ENCODE assay signal across 13 cellular contexts in genomic region chr20:62374431-62375152, GRCh38. TPM values are rescaled to one million over a fixed set of nuclear protein-coding genes. Genes with fewer than 3 reads are reported as not detected.
A peak's percentile ranks its signal among the peaks of the same experiment; 100 is the strongest.
DNase-seq lines count a peak whose midpoint lies in the region; ATAC-seq and TF ChIP-seq lines count a peak whose summit lies in the region.
"Had no signal": no experiment of that assay in that cellular context is flagged by ENCODE, and none has a peak within 500 bp of the region (broad histone marks: within the 10 kb centered on the region; RNA-seq: fewer than 3 reads in every experiment).

No MANE protein-coding gene starts in this region.

- H3K27ac ChIP-seq in fibroblast of lung (ENCODE audit: insufficient read depth, low read length): peak overlapping the region; percentile 43
- H3K27ac ChIP-seq in sigmoid colon: peak overlapping the region; percentile 81 to 99 (median 86)
- H3K27ac ChIP-seq: KMS-11 had no signal

- H3K9me3 ChIP-seq in fibroblast of lung (ENCODE audit: control insufficient read depth, insufficient read depth, low read depth, low read length): no peaks in the 10 kb centered on the region
- no peaks in the 10 kb centered on the region for H3K9me3 ChIP-seq in sigmoid colon

- H3K79me2 ChIP-seq in fibroblast of lung (ENCODE audit: control insufficient read depth, insufficient read depth, low read length): no peaks in the 10 kb centered on the region

- H3K9ac ChIP-seq in fibroblast of lung (ENCODE audit: insufficient read depth, low read length): no peak overlapping the region
- H3K9ac ChIP-seq: KMS-11 had no signal

- H2AFZ ChIP-seq in fibroblast of lung (ENCODE audit: low read length): no peak overlapping the region

- TF ChIP-seq POLR2A in sigmoid colon (IDR thresholded peaks at IDR 0.05): no peak

- H3K27me3 ChIP-seq in fibroblast of lung (ENCODE audit: control insufficient read depth, insufficient read depth, low read length) (no peaks in the 10 kb centered on the region), sigmoid colon (no peaks in the 10 kb centered on the region)

- peaks cover 38% of the 10 kb centered on the region for H3K4me1 ChIP-seq in fibroblast of lung (ENCODE audit: control insufficient read depth, extremely low read depth, insufficient read depth, low read length)
- H3K4me1 ChIP-seq in sigmoid colon: peaks cover 0 to 84% (median 84%) of the 10 kb centered on the region in 4 donors

- ATAC-seq in GM21717 (IDR thresholded peaks at IDR 0.05; ENCODE audit: unreplicated experiment) (no peak), GM21619 (IDR thresholded peaks at IDR 0.05; ENCODE audit: unreplicated experiment) (no peak)

- H3K4me3 ChIP-seq in fibroblast of lung (replicated peaks in 1 of 4; ENCODE audit: control extremely low read depth in 1 of 4, insufficient read depth in 1 of 4, low read depth in 3 of 4, low read length in 4 of 4) (no peak overlapping the region), sigmoid colon (no peak overlapping the region)

- 30 to 59% methylated on average over 21 of the region's 21 CpGs for WGBS in sigmoid colon, 2 donors

- no peaks in the 10 kb centered on the region for H4K20me1 ChIP-seq in fibroblast of lung (ENCODE audit: control insufficient read depth, extremely low read depth, insufficient read depth, low read length)

- peak overlapping the region; percentile 40 for H3K4me2 ChIP-seq in fibroblast of lung (ENCODE audit: extremely low read depth, insufficient read depth, low read length)
- H3K4me2 ChIP-seq: KMS-11 had no signal

- no peaks in the 10 kb centered on the region for H3K36me3 ChIP-seq in fibroblast of lung (ENCODE audit: control insufficient read depth, insufficient read depth, low read length)
- no peaks in the 10 kb centered on the region for H3K36me3 ChIP-seq in sigmoid colon

- no peak for TF ChIP-seq CTCF in fibroblast of lung (conservative IDR thresholded peaks at IDR 0.05 in 1 of 2, IDR thresholded peaks at IDR 0.05 in 1 of 2; ENCODE audit: low read depth in 1 of 2, low read length in 2 of 2)
- no peak for TF ChIP-seq CTCF in sigmoid colon (IDR thresholded peaks at IDR 0.05)

- intact Hi-C loops in sigmoid colon (cut with DNase I): loop anchor here (5.0 kb wide), 1 partner anchor 32 kb away; no protein-coding TSS in a partner anchor

- peak; percentile 44 for DNase-seq in DMS53 treated with DMSO at 0.1 percent for 48 hours (lab: John Stamatoyannopoulos, UW; ENCODE audit: unreplicated experiment)
- DNase-seq in RPMI7951 (ENCODE audit: low read depth): peak; percentile 54
- peak in 1 of 2 donors; percentile 38 for DNase-seq in fibroblast of lung (ENCODE audit: low read depth in 2 of 2)
- no peak for DNase-seq in sigmoid colon
- DNase-seq in HCEC 1CT: no peak
- DNase-seq: activated CD4-positive, alpha-beta T cell treated with anti-CD3 and anti-CD28 coated beads, Interleukin-2, amount 10 ng/mL, durations not matched to agents 24 days and 14 days; activated gamma-delta T cell treated with Interleukin-2 at 50 U/mL for 16 hours; caudate nucleus; naive B cell; NCI-H226 had no signal

- TF ChIP-seq EP300 in sigmoid colon (IDR thresholded peaks at IDR 0.05): no peak

RNA-seq across cellular contexts. Expression of gene LAMA5, which starts 7.5 kb away (rescaled TPM):
- total RNA-seq in RPMI7951 (2014; rRNA removed; shearing (Covaris generic)): 36.6 and 44.8 TPM in 2 replicates
- total RNA-seq in fibroblast of lung: 47.0 and 81.6 TPM in 2 replicates
- polyA plus RNA-seq in fibroblast of lung: 1.5 and 4.3 TPM in 2 replicates
- polyA plus RNA-seq in fibroblast of lung (2012): 22.0 and 58.2 TPM in 2 replicates
- polyA minus RNA-seq in fibroblast of lung (ENCODE audit: low replicate concordance): 6.9 and 17.3 TPM in 2 replicates
- 100 to 1,000 TPM in 3 of 4 donors, 10 to 100 TPM in 1; 53.5 to 409 (median 134) TPM for total RNA-seq in sigmoid colon
- 10 to 100 TPM in 1 of 3 donors, 1 to 10 TPM in 2; 1.8 to 56.5 (median 3.2) TPM for polyA plus RNA-seq in sigmoid colon

RNA-seq across cellular contexts. Expression of gene RPS21, which starts 12.3 kb away (rescaled TPM):
- total RNA-seq in RPMI7951 (2014; rRNA removed; shearing (Covaris generic)): 2,665 and 2,752 TPM in 2 replicates
- total RNA-seq in fibroblast of lung (718 and 867 TPM in 2 replicates), sigmoid colon (1,000 to 10,000 TPM; 2,383 to 8,235 (median 5,456) TPM)
- polyA plus RNA-seq in fibroblast of lung (2,081 and 2,825 TPM in 2 replicates), sigmoid colon (1,000 to 10,000 TPM; 2,794 to 6,260 (median 4,441) TPM)
- 3,514 and 3,924 TPM in 2 replicates for polyA plus RNA-seq in fibroblast of lung (2012)
- polyA minus RNA-seq in fibroblast of lung (ENCODE audit: low replicate concordance): 272 and 495 TPM in 2 replicates

RNA-seq across cellular contexts. Expression of gene CABLES2, which starts 32.5 kb away (rescaled TPM):
- 4.7 and 7.0 TPM in 2 replicates for total RNA-seq in RPMI7951 (2014; rRNA removed; shearing (Covaris generic))
- total RNA-seq in fibroblast of lung (0.51 and 0.66 TPM in 2 replicates), sigmoid colon (1 to 10 TPM; 1.8 to 6.5 (median 4.2) TPM)
- polyA plus RNA-seq in fibroblast of lung (2.9 and 4.4 TPM in 2 replicates), sigmoid colon (1 to 10 TPM; 3.5 to 6.9 (median 3.6) TPM)
- polyA plus RNA-seq in fibroblast of lung (2012): 3.4 and 5.3 TPM in 2 replicates
- 7.4 and 8.2 TPM in 2 replicates for polyA minus RNA-seq in fibroblast of lung (ENCODE audit: low replicate concordance)

RNA-seq across cellular contexts. Expression of gene RBBP8NL, which starts 52.7 kb away (rescaled TPM):
- not detected in 2 replicates for total RNA-seq in RPMI7951 (2014; rRNA removed; shearing (Covaris generic))
- total RNA-seq in fibroblast of lung (not detected in 2 replicates), sigmoid colon (not detected)
- polyA plus RNA-seq in fibroblast of lung (not detected in 2 replicates), sigmoid colon (10 to 100 TPM in 1 of 3 donors, 1 to 10 TPM in 2; 4.2 to 12.5 (median 5.4) TPM)
- polyA plus RNA-seq in fibroblast of lung (2012): not detected in 2 replicates
- polyA minus RNA-seq in fibroblast of lung (ENCODE audit: low replicate concordance): not detected in 2 replicates
- total RNA-seq: activated CD4-positive, alpha-beta T cell treated with anti-CD3 and anti-CD28 coated beads, Interleukin-2, amount 10 ng/mL, durations not matched to agents 24 days and 14 days had no signal

Comparison
In these comparisons a context has a peak if more than half of its experiments do, and no peak if none do; other contexts are left out.
1. DNase-seq: peak in DMS53 treated with DMSO at 0.1 percent for 48 hours (single experiment) and RPMI7951 (single experiment); none in sigmoid colon (single experiment) and HCEC 1CT (single experiment).